Comparison of ENCODE assay signal across 10 cellular contexts in genomic region chr18:3051718-3052410, GRCh38. TPM values are rescaled to one million over a fixed set of nuclear protein-coding genes. Genes with fewer than 3 reads are reported as not detected.
DNase-seq lines count a peak whose midpoint lies in the region; ATAC-seq and TF ChIP-seq lines count a peak whose summit lies in the region.
"Had no signal": no experiment of that assay in that cellular context is flagged by ENCODE, and none has a peak within 500 bp of the region (broad histone marks: within the 10 kb centered on the region; RNA-seq: fewer than 3 reads in every experiment).

No MANE protein-coding gene starts in this region.

- peaks cover 5% of the 10 kb centered on the region for H3K4me1 ChIP-seq in mucosa of descending colon (ENCODE audit: low read depth)
- H3K4me1 ChIP-seq: SJCRH30 had no signal

- peak; percentile 90 for DNase-seq in DMS53 treated with DMSO at 0.1 percent for 48 hours (lab: John Stamatoyannopoulos, UW; ENCODE audit: unreplicated experiment)
- peak; percentile 38 for DNase-seq in MG63
- DNase-seq in T-helper 17 cell = no peak
- peak; percentile 61 to 69 (median 63) for DNase-seq in mucosa of descending colon
- DNase-seq in activated effector memory CD4-positive, alpha-beta T cell treated with anti-CD3 and anti-CD28 coated beads, Interleukin-2, amount 50 U/mL, for 16 hours = no peak
- no peak for DNase-seq in left ventricle myocardium superior
- DNase-seq: activated CD8-positive, alpha-beta memory T cell treated with anti-CD3 and anti-CD28 coated beads, Interleukin-2, amount 50 U/mL, for 48 hours; SJCRH30 had no signal

- H3K36me3 Mint-ChIP-seq in T-helper 17 cell (ENCODE audit: low read depth) = peaks cover 4% of the 10 kb centered on the region

- ATAC-seq in T-helper 17 cell (peak; percentile 47), mucosa of descending colon (peak; percentile 94), GM19351 (IDR thresholded peaks at IDR 0.05; ENCODE audit: unreplicated experiment) (no peak), HG03159 (IDR thresholded peaks at IDR 0.05; ENCODE audit: unreplicated experiment) (no peak), left ventricle myocardium superior (no peak)

- intact Hi-C loops in mucosa of descending colon (cut with DNase I, micrococcal nuclease) = no loop called here
- intact Hi-C loops in left ventricle myocardium superior (cut with micrococcal nuclease) = no loop called here

- peaks cover 19% of the 10 kb centered on the region for H3K4me1 Mint-ChIP-seq in T-helper 17 cell

- TF ChIP-seq CTCF in mucosa of descending colon (IDR thresholded peaks at IDR 0.05) = no peak

- H3K27me3 ChIP-seq in MG63 = no peaks in the 10 kb centered on the region; the same call in 1 of the 2 replicates
- H3K27me3 ChIP-seq: SJCRH30 had no signal

- H3K4me3 ChIP-seq in MG63 (no peak overlapping the region), mucosa of descending colon (no peak overlapping the region)
- H3K4me3 ChIP-seq: SJCRH30 had no signal

- H3K9me3 ChIP-seq in MG63 (no peaks in the 10 kb centered on the region), T-helper 17 cell (ENCODE audit: control insufficient read depth, low read length, poor library complexity, severe bottlenecking) (no peaks in the 10 kb centered on the region), mucosa of descending colon (no peaks in the 10 kb centered on the region)
- H3K9me3 ChIP-seq: SJCRH30 had no signal

- H3K27me3 Mint-ChIP-seq in T-helper 17 cell = no peaks in the 10 kb centered on the region

- no peak overlapping the region for H3K4me3 Mint-ChIP-seq in T-helper 17 cell

- peak overlapping the region; percentile 19 for H3K27ac Mint-ChIP-seq in T-helper 17 cell

- H3K36me3 ChIP-seq in MG63 (no peaks in the 10 kb centered on the region), mucosa of descending colon (ENCODE audit: low read depth) (no peaks in the 10 kb centered on the region)
- H3K36me3 ChIP-seq: SJCRH30 had no signal

RNA-seq across cellular contexts. Expression of gene LPIN2, which starts 38.9 kb away (rescaled TPM):
- total RNA-seq in MG63 (2014; rRNA removed; shearing (Covaris generic); ENCODE audit: low replicate concordance) = 14.2 and 29.3 TPM in 2 replicates
- total RNA-seq in T-helper 17 cell (10 to 100 TPM; 75.8 to 84.8 TPM), mucosa of descending colon (10 to 100 TPM; 52.9 to 60.8 (median 59.2) TPM), left ventricle myocardium superior (10.6 TPM)

Comparison
In these comparisons a context has a peak if more than half of its experiments do, and no peak if none do; other contexts are left out.
1. DNase-seq: peak in DMS53 treated with DMSO at 0.1 percent for 48 hours (single experiment), MG63 (single experiment) and mucosa of descending colon (3 of 3); none in T-helper 17 cell (0 of 3), activated effector memory CD4-positive, alpha-beta T cell treated with anti-CD3 and anti-CD28 coated beads, Interleukin-2, amount 50 U/mL, for 16 hours (single experiment) and left ventricle myocardium superior (single experiment).
2. ATAC-seq: peak in T-helper 17 cell (single experiment) and mucosa of descending colon (single experiment); none in GM19351 (single experiment), HG03159 (single experiment) and left ventricle myocardium superior (single experiment).